ENCODE assay signal across 11 cellular contexts in genomic region chr7:150373049-150373801, GRCh38. TPM values are rescaled to one million over a fixed set of nuclear protein-coding genes. Genes with fewer than 3 reads are reported as not detected.
DNase-seq lines count a peak whose midpoint lies in the region; ATAC-seq, FAIRE-seq and TF ChIP-seq lines count a peak whose summit lies in the region.
"Had no signal": no experiment of that assay in that cellular context is flagged by ENCODE, and none has a peak within 500 bp of the region (broad histone marks: within the 10 kb centered on the region; RNA-seq: fewer than 3 reads in every experiment).

No MANE protein-coding gene starts in this region.

- TF ChIP-seq CTCF in HepG2 (CRISPR knock-in tag; IDR thresholded peaks at IDR 0.05) = no peak
- no peak for TF ChIP-seq CTCF in right lobe of liver (IDR thresholded peaks at IDR 0.05)
- TF ChIP-seq CTCF in astrocyte (IDR thresholded peaks at IDR 0.05; ENCODE audit: insufficient read depth, low read depth, low read length) = no peak
- no peak for TF ChIP-seq CTCF in mesothelial cell of epicardium (IDR thresholded peaks at IDR 0.05; ENCODE audit: unreplicated experiment)
- TF ChIP-seq CTCF in testis (IDR thresholded peaks at IDR 0.05) = no peak

- H3K36me3 Mint-ChIP-seq in astrocyte (ENCODE audit: low read depth, unreplicated experiment) (peaks cover 9% of the 10 kb centered on the region), mesothelial cell of epicardium (peaks cover 4% of the 10 kb centered on the region)

- TF ChIP-seq RAD21 in HepG2 (CRISPR knock-in tag; IDR thresholded peaks at IDR 0.05) = no peak

- POLR2A ChIA-PET in HepG2 (lab: Yijun Ruan, JAX) = interaction anchor here (1.4 to 5.7 kb wide), 5 partner anchors 10 to 34 kb away, joined by 3 to 54 read pairs (median 7); no protein-coding TSS in a partner anchor

- H3K36me3 ChIP-seq in HepG2 (replicated peaks in 1 of 2; ENCODE audit: control insufficient read depth in 1 of 2, insufficient read depth in 2 of 2, low read length in 2 of 2) (peaks cover 5 to 27% of the 10 kb centered on the region in 2 experiments; a peak in 4 of 5 replicates), right lobe of liver (peaks cover 0 to 28% (median 10%) of the 10 kb centered on the region in 4 donors), astrocyte (ENCODE audit: insufficient read depth, low read length) (peaks cover 6% of the 10 kb centered on the region), testis (ENCODE audit: low read depth, missing control alignments) (no peaks in the 10 kb centered on the region)

- H3K4me3 Mint-ChIP-seq in astrocyte (ENCODE audit: unreplicated experiment) = peak overlapping the region; percentile 34
- peak overlapping the region; percentile 48 for H3K4me3 Mint-ChIP-seq in mesothelial cell of epicardium
- H3K4me3 Mint-ChIP-seq: activated CD4-positive, alpha-beta T cell treated with anti-CD3 and anti-CD28 coated beads, Interleukin-2, amount 10 ng/mL, durations not matched to agents 7 days and 5 days had no signal

- peaks cover 38% of the 10 kb centered on the region for H3K79me2 ChIP-seq in HepG2 (ENCODE audit: insufficient read depth, low read length)
- peaks cover 42% of the 10 kb centered on the region for H3K79me2 ChIP-seq in astrocyte (ENCODE audit: insufficient read depth, low read length)

- CTCF ChIA-PET in HepG2 (lab: Yijun Ruan, JAX; ENCODE audit: low intra/inter-chr PET ratio, low total read pairs) = no interaction called here

- in situ Hi-C loops in HepG2 (cut with HindIII; ENCODE audit: extremely low pct_ligation_motif_present, low pct_unique_long_range_greater_than_20kb) = no loop called here

- no peaks in the 10 kb centered on the region for H3K9me3 Mint-ChIP-seq in astrocyte (ENCODE audit: unreplicated experiment)
- H3K9me3 Mint-ChIP-seq in mesothelial cell of epicardium = no peaks in the 10 kb centered on the region
- H3K9me3 Mint-ChIP-seq: activated CD4-positive, alpha-beta T cell treated with anti-CD3 and anti-CD28 coated beads, Interleukin-2, amount 10 ng/mL, durations not matched to agents 7 days and 5 days had no signal

- peaks cover 70% of the 10 kb centered on the region for H3K4me1 ChIP-seq in HepG2 (ENCODE audit: insufficient read depth, low read length)
- peaks cover 0 to 50% (median 17%) of the 10 kb centered on the region in 4 donors for H3K4me1 ChIP-seq in right lobe of liver
- H3K4me1 ChIP-seq in astrocyte (ENCODE audit: insufficient read depth, low read length) = peaks cover 27% of the 10 kb centered on the region
- H3K4me1 ChIP-seq in testis = peaks cover 23% of the 10 kb centered on the region

- peaks cover 30% of the 10 kb centered on the region for H3K4me1 Mint-ChIP-seq in astrocyte (ENCODE audit: low read depth, unreplicated experiment)
- H3K4me1 Mint-ChIP-seq in mesothelial cell of epicardium = peaks cover 66% of the 10 kb centered on the region

- TSS peak; percentile 8 for BruUV-seq in HepG2 (replicated peaks; lab: Mats Ljungman, UMichigan)

- H3K9me3 ChIP-seq in HepG2 (ENCODE audit: low read length) (no peaks in the 10 kb centered on the region), right lobe of liver (no peaks in the 10 kb centered on the region), astrocyte (ENCODE audit: insufficient read depth, low read depth, low read length) (no peaks in the 10 kb centered on the region), testis (no peaks in the 10 kb centered on the region)

- H3K9ac ChIP-seq in HepG2 (ENCODE audit: insufficient read depth, low read depth, low read length) = no peak overlapping the region
- H3K9ac ChIP-seq in astrocyte (ENCODE audit: low read length) = no peak overlapping the region

- H3K27me3 Mint-ChIP-seq in astrocyte (ENCODE audit: low read depth, unreplicated experiment) (no peaks in the 10 kb centered on the region), mesothelial cell of epicardium (ENCODE audit: low read depth) (no peaks in the 10 kb centered on the region)
- H3K27me3 Mint-ChIP-seq: activated CD4-positive, alpha-beta T cell treated with anti-CD3 and anti-CD28 coated beads, Interleukin-2, amount 10 ng/mL, durations not matched to agents 7 days and 5 days had no signal

- TF ChIP-seq EP300 in HepG2 (IDR thresholded peaks at IDR 0.05; ENCODE audit: low read depth in 2 of 2, low read length in 2 of 2) = no peak
- no peak for TF ChIP-seq EP300 in HepG2 (CRISPR knock-in tag; IDR thresholded peaks at IDR 0.05; ENCODE audit: borderline replicate concordance)

- H3K4me3 ChIP-seq in HepG2 (replicated peaks in 1 of 3; ENCODE audit: insufficient read depth in 1 of 3, low read depth in 2 of 3, low read length in 3 of 3) (no peak overlapping the region), right lobe of liver (no peak overlapping the region), astrocyte (ENCODE audit: insufficient read depth, low read depth, low read length) (no peak overlapping the region), testis (peak overlapping the region in 1 of 2 donors; percentile 39)

- 0 out of 4 replicates have a peak, but pooled peaks of 1 of the 2 experiments have one; percentile 18 for TF ChIP-seq POLR2A in HepG2 (IDR thresholded peaks at IDR 0.05; ENCODE audit: insufficient read depth in 1 of 2, low read depth in 2 of 2, low read length in 2 of 2)
- no peak for TF ChIP-seq POLR2A in right lobe of liver (IDR thresholded peaks at IDR 0.05)
- TF ChIP-seq POLR2A in testis (IDR thresholded peaks at IDR 0.05) = no peak

- 95% methylated on average over 17 of the region's 21 CpGs for WGBS in HepG2 (ENCODE audit: low lambda C conversion rate)
- WGBS in right lobe of liver (ENCODE audit: insufficient coverage, low coverage, low lambda C conversion rate, missing lambda C conversion rate) = 57% methylated on average over 7 of the region's 21 CpGs
- WGBS in testis, 2 donors = 55 to 63% methylated on average over 21 of the region's 21 CpGs

- H2AFZ ChIP-seq in HepG2 (ENCODE audit: low read length) (no peak overlapping the region), astrocyte (ENCODE audit: low read depth, low read length) (no peak overlapping the region)

- H3K27ac Mint-ChIP-seq in astrocyte (ENCODE audit: unreplicated experiment) = no peak overlapping the region
- H3K27ac Mint-ChIP-seq in mesothelial cell of epicardium = peak overlapping the region; percentile 96
- H3K27ac Mint-ChIP-seq: activated CD4-positive, alpha-beta T cell treated with anti-CD3 and anti-CD28 coated beads, Interleukin-2, amount 10 ng/mL, durations not matched to agents 7 days and 5 days had no signal

- intact Hi-C loops in HepG2 (cut with micrococcal nuclease; ENCODE audit: unreplicated experiment) (no loop called here), right lobe of liver (cut with DNase I) (no loop called here), testis (cut with DNase I; ENCODE audit: low total_unique reads) (loop anchor here (5.0 kb wide), 1 partner anchor 34 kb away; a partner anchor contains a TSS)

- H3K27ac ChIP-seq in HepG2 (ENCODE audit: extremely low read length, insufficient read depth, low read length) = no peak overlapping the region
- H3K27ac ChIP-seq in right lobe of liver = no peak overlapping the region
- H3K27ac ChIP-seq in astrocyte (ENCODE audit: low read depth, low read length) = no peak overlapping the region
- no peak overlapping the region for H3K27ac ChIP-seq in testis

- ATAC-seq in HepG2 (no peak), right lobe of liver (no peak), GM18517 (IDR thresholded peaks at IDR 0.05; ENCODE audit: unreplicated experiment) (no peak), HG03108 (IDR thresholded peaks at IDR 0.05; ENCODE audit: unreplicated experiment) (no peak)

- H3K4me2 ChIP-seq in HepG2 (ENCODE audit: low read depth, low read length) (no peak overlapping the region), astrocyte (ENCODE audit: low read length) (no peak overlapping the region)

- peaks cover 8% of the 10 kb centered on the region; the same call in 1 of the 2 replicates for H4K20me1 ChIP-seq in HepG2 (ENCODE audit: insufficient read depth, low read length)
- peaks cover 18% of the 10 kb centered on the region for H4K20me1 ChIP-seq in astrocyte (ENCODE audit: insufficient read depth, low read length)

- no peak for DNase-seq in HepG2 (ENCODE audit: low spot score)
- no peak for DNase-seq in right lobe of liver
- no peak for DNase-seq in astrocyte (ENCODE audit: low read depth)
- no peak for DNase-seq in mesothelial cell of epicardium (ENCODE audit: low spot score in 2 of 2, unreplicated experiment in 2 of 2)
- DNase-seq in testis = no peak
- DNase-seq in NCI-H187 (lab: John Stamatoyannopoulos, UW) = no peak
- DNase-seq: activated CD4-positive, alpha-beta T cell treated with anti-CD3 and anti-CD28 coated beads, Interleukin-2, amount 10 ng/mL, durations not matched to agents 7 days and 5 days; stimulated activated naive CD4-positive, alpha-beta T cell treated with Interleukin-2 at 50 U/mL for 16 hours had no signal

- FAIRE-seq in HepG2 (lab: Jason Lieb, UNC) = no peak
- no peak for FAIRE-seq in astrocyte (lab: Jason Lieb, UNC)

- no peaks in the 10 kb centered on the region for H3K27me3 ChIP-seq in HepG2 (ENCODE audit: control insufficient read depth in 1 of 2, insufficient read depth in 2 of 2, low read length in 2 of 2)
- H3K27me3 ChIP-seq in right lobe of liver = no peaks in the 10 kb centered on the region
- no peaks in the 10 kb centered on the region for H3K27me3 ChIP-seq in astrocyte (ENCODE audit: insufficient read depth, low read length)
- no peaks in the 10 kb centered on the region for H3K27me3 ChIP-seq in testis

RNA-seq across cellular contexts. Expression of gene REPIN1, which starts 4.6 kb away (rescaled TPM):
- total RNA-seq in HepG2 (2016; rRNA removed; fragmentation: Illumina TruSeq; extraction: Trizol) = 86.4 and 108 TPM in 2 replicates
- total RNA-seq in HepG2 (2016; cell fraction: cytosol; rRNA removed; fragmentation: Illumina TruSeq; extraction: Trizol; ENCODE audit: low read depth) = 34.3 and 36.1 TPM in 2 replicates
- 77.5 and 106 TPM in 2 replicates for total RNA-seq in HepG2 (2016; cell fraction: insoluble cytoplasmic fraction; rRNA removed; fragmentation: Illumina TruSeq; extraction: Trizol)
- 112 and 119 TPM in 2 replicates for total RNA-seq in HepG2 (2016; cell fraction: membrane; rRNA removed; fragmentation: Illumina TruSeq; extraction: Trizol)
- 81.1 and 91.5 TPM in 2 replicates for total RNA-seq in HepG2 (2016; cell fraction: nucleus; rRNA removed; fragmentation: Illumina TruSeq; extraction: Trizol)
- polyA plus RNA-seq in HepG2 (2011; rRNA removed) = 69.9 and 87.9 TPM in 2 replicates
- polyA plus RNA-seq in HepG2 (2011; cell fraction: cytosol; rRNA removed) = 58.9 and 82.1 TPM in 2 replicates
- polyA plus RNA-seq in HepG2 (2011; cell fraction: nucleus; rRNA removed) = 189 and 195 TPM in 2 replicates
- polyA plus RNA-seq in HepG2 (2012) = 52.5 and 64.7 TPM in 2 replicates
- polyA plus RNA-seq in HepG2 (2016; cell fraction: cytosol; fragmentation: Illumina TruSeq; extraction: Trizol; ENCODE audit: low read depth) = 22.0 and 24.7 TPM in 2 replicates
- 82.2 and 105 TPM in 2 replicates for polyA plus RNA-seq in HepG2 (2016; cell fraction: insoluble cytoplasmic fraction; fragmentation: Illumina TruSeq; extraction: Trizol; ENCODE audit: low read depth)
- 77.8 and 77.9 TPM in 2 replicates for polyA plus RNA-seq in HepG2 (2016; cell fraction: membrane; fragmentation: Illumina TruSeq; extraction: Trizol; ENCODE audit: low read depth)
- polyA plus RNA-seq in HepG2 (2016; cell fraction: nucleus; fragmentation: Illumina TruSeq; extraction: Trizol; ENCODE audit: insufficient read depth, low read depth) = 138 and 155 TPM in 2 replicates
- 81.7 and 98.0 TPM in 2 replicates for polyA minus RNA-seq in HepG2 (2011; rRNA and poly(A)+ RNA removed; ENCODE audit: low replicate concordance)
- polyA minus RNA-seq in HepG2 (2011; cell fraction: cytosol; rRNA and poly(A)+ RNA removed) = 35.3 and 35.6 TPM in 2 replicates
- 50.5 and 54.6 TPM in 2 replicates for polyA minus RNA-seq in HepG2 (2011; cell fraction: nucleus; rRNA and poly(A)+ RNA removed)
- total RNA-seq in right lobe of liver = 100 to 1,000 TPM in 2 of 6 experiments, 10 to 100 TPM in 4; 56.2 to 133 (median 73.5) TPM
- 80.1 and 95.3 TPM in 2 replicates for total RNA-seq in astrocyte
- total RNA-seq in mesothelial cell of epicardium = 147 to 149 TPM (median 148 TPM) in 3 replicates
- 10 to 100 TPM; 59.1 to 73.9 TPM for total RNA-seq in testis
- 45.4 TPM for polyA plus RNA-seq in testis (ENCODE audit: insufficient read depth, low read depth, low replicate concordance)

RNA-seq across cellular contexts. Expression of gene ZNF775, which starts 5.9 kb away (rescaled TPM):
- total RNA-seq in HepG2 (2016; rRNA removed; fragmentation: Illumina TruSeq; extraction: Trizol) (3.1 and 4.5 TPM in 2 replicates), right lobe of liver (1 to 10 TPM in 3 of 6 experiments, under 1 TPM in 3; 0.44 to 1.6 (median 0.96) TPM), astrocyte (6.4 and 6.5 TPM in 2 replicates), mesothelial cell of epicardium (13.3 to 14.9 TPM (median 14.8 TPM) in 3 replicates), testis (10 to 100 TPM; 11.0 to 14.1 TPM)
- 0.71 TPM in 2 replicates for total RNA-seq in HepG2 (2016; cell fraction: cytosol; rRNA removed; fragmentation: Illumina TruSeq; extraction: Trizol; ENCODE audit: low read depth)
- total RNA-seq in HepG2 (2016; cell fraction: insoluble cytoplasmic fraction; rRNA removed; fragmentation: Illumina TruSeq; extraction: Trizol) = 3.6 and 3.8 TPM in 2 replicates
- total RNA-seq in HepG2 (2016; cell fraction: membrane; rRNA removed; fragmentation: Illumina TruSeq; extraction: Trizol) = 1.9 and 2.5 TPM in 2 replicates
- 1.8 and 3.2 TPM in 2 replicates for total RNA-seq in HepG2 (2016; cell fraction: nucleus; rRNA removed; fragmentation: Illumina TruSeq; extraction: Trizol)
- polyA plus RNA-seq in HepG2 (2011; rRNA removed) (3.2 and 3.8 TPM in 2 replicates), testis (ENCODE audit: insufficient read depth, low read depth, low replicate concordance) (5.2 TPM)
- 2.6 and 4.5 TPM in 2 replicates for polyA plus RNA-seq in HepG2 (2011; cell fraction: cytosol; rRNA removed)
- 5.8 and 5.9 TPM in 2 replicates for polyA plus RNA-seq in HepG2 (2011; cell fraction: nucleus; rRNA removed)
- polyA plus RNA-seq in HepG2 (2012) = 2.1 and 3.1 TPM in 2 replicates
- polyA plus RNA-seq in HepG2 (2016; cell fraction: cytosol; fragmentation: Illumina TruSeq; extraction: Trizol; ENCODE audit: low read depth) = 0.67 and 0.68 TPM in 2 replicates
- polyA plus RNA-seq in HepG2 (2016; cell fraction: insoluble cytoplasmic fraction; fragmentation: Illumina TruSeq; extraction: Trizol; ENCODE audit: low read depth) = 3.7 and 4.2 TPM in 2 replicates
- polyA plus RNA-seq in HepG2 (2016; cell fraction: membrane; fragmentation: Illumina TruSeq; extraction: Trizol; ENCODE audit: low read depth) = 1.2 and 1.8 TPM in 2 replicates
- polyA plus RNA-seq in HepG2 (2016; cell fraction: nucleus; fragmentation: Illumina TruSeq; extraction: Trizol; ENCODE audit: insufficient read depth, low read depth) = 5.2 and 9.1 TPM in 2 replicates
- 0.37 and 3.7 TPM in 2 replicates for polyA minus RNA-seq in HepG2 (2011; rRNA and poly(A)+ RNA removed; ENCODE audit: low replicate concordance)
- polyA minus RNA-seq in HepG2 (2011; cell fraction: cytosol; rRNA and poly(A)+ RNA removed) = 2.5 and 3.9 TPM in 2 replicates
- polyA minus RNA-seq in HepG2 (2011; cell fraction: nucleus; rRNA and poly(A)+ RNA removed) = 1.8 and 2.4 TPM in 2 replicates

RNA-seq across cellular contexts. Expression of gene RARRES2, which starts 31.8 kb away (rescaled TPM):
- total RNA-seq in HepG2 (2016; rRNA removed; fragmentation: Illumina TruSeq; extraction: Trizol) = 94.6 and 172 TPM in 2 replicates
- total RNA-seq in HepG2 (2016; cell fraction: cytosol; rRNA removed; fragmentation: Illumina TruSeq; extraction: Trizol; ENCODE audit: low read depth) = 63.6 and 75.7 TPM in 2 replicates
- total RNA-seq in HepG2 (2016; cell fraction: insoluble cytoplasmic fraction; rRNA removed; fragmentation: Illumina TruSeq; extraction: Trizol) = 93.3 and 178 TPM in 2 replicates
- 68.9 and 86.6 TPM in 2 replicates for total RNA-seq in HepG2 (2016; cell fraction: membrane; rRNA removed; fragmentation: Illumina TruSeq; extraction: Trizol)
- 126 and 156 TPM in 2 replicates for total RNA-seq in HepG2 (2016; cell fraction: nucleus; rRNA removed; fragmentation: Illumina TruSeq; extraction: Trizol)
- polyA plus RNA-seq in HepG2 (2011; rRNA removed) = 134 and 157 TPM in 2 replicates
- 197 and 233 TPM in 2 replicates for polyA plus RNA-seq in HepG2 (2011; cell fraction: cytosol; rRNA removed)
- 164 and 202 TPM in 2 replicates for polyA plus RNA-seq in HepG2 (2011; cell fraction: nucleus; rRNA removed)
- 37.9 and 77.4 TPM in 2 replicates for polyA plus RNA-seq in HepG2 (2012)
- 96.7 and 115 TPM in 2 replicates for polyA plus RNA-seq in HepG2 (2016; cell fraction: cytosol; fragmentation: Illumina TruSeq; extraction: Trizol; ENCODE audit: low read depth)
- polyA plus RNA-seq in HepG2 (2016; cell fraction: insoluble cytoplasmic fraction; fragmentation: Illumina TruSeq; extraction: Trizol; ENCODE audit: low read depth) = 134 and 138 TPM in 2 replicates
- 82.1 and 99.5 TPM in 2 replicates for polyA plus RNA-seq in HepG2 (2016; cell fraction: membrane; fragmentation: Illumina TruSeq; extraction: Trizol; ENCODE audit: low read depth)
- 420 and 455 TPM in 2 replicates for polyA plus RNA-seq in HepG2 (2016; cell fraction: nucleus; fragmentation: Illumina TruSeq; extraction: Trizol; ENCODE audit: insufficient read depth, low read depth)
- 22.1 TPM in 1 of 2 replicates, not detected in the other for polyA minus RNA-seq in HepG2 (2011; rRNA and poly(A)+ RNA removed; ENCODE audit: low replicate concordance)
- polyA minus RNA-seq in HepG2 (2011; cell fraction: cytosol; rRNA and poly(A)+ RNA removed) = 17.4 and 20.0 TPM in 2 replicates
- 6.1 and 7.3 TPM in 2 replicates for polyA minus RNA-seq in HepG2 (2011; cell fraction: nucleus; rRNA and poly(A)+ RNA removed)
- total RNA-seq in right lobe of liver = 100 to 1,000 TPM; 552 to 948 (median 788) TPM
- total RNA-seq in astrocyte = 19.4 and 21.7 TPM in 2 replicates
- total RNA-seq in mesothelial cell of epicardium = 24.9 to 26.4 TPM (median 26.2 TPM) in 3 replicates
- 10 to 100 TPM; 21.1 to 58.8 TPM for total RNA-seq in testis
- polyA plus RNA-seq in testis (ENCODE audit: insufficient read depth, low read depth, low replicate concordance) = 93.7 TPM
- total RNA-seq: activated CD4-positive, alpha-beta T cell treated with anti-CD3 and anti-CD28 coated beads, Interleukin-2, amount 10 ng/mL, durations not matched to agents 7 days and 5 days had no signal

RNA-seq across cellular contexts. Expression of gene ACTR3C, which starts 49.9 kb away (rescaled TPM):
- total RNA-seq in HepG2 (2016; rRNA removed; fragmentation: Illumina TruSeq; extraction: Trizol) = 4.1 and 7.5 TPM in 2 replicates
- total RNA-seq in HepG2 (2016; cell fraction: cytosol; rRNA removed; fragmentation: Illumina TruSeq; extraction: Trizol; ENCODE audit: low read depth) = 7.2 and 7.8 TPM in 2 replicates
- total RNA-seq in HepG2 (2016; cell fraction: insoluble cytoplasmic fraction; rRNA removed; fragmentation: Illumina TruSeq; extraction: Trizol) = 3.7 and 6.7 TPM in 2 replicates
- total RNA-seq in HepG2 (2016; cell fraction: membrane; rRNA removed; fragmentation: Illumina TruSeq; extraction: Trizol) = 4.8 and 5.6 TPM in 2 replicates
- total RNA-seq in HepG2 (2016; cell fraction: nucleus; rRNA removed; fragmentation: Illumina TruSeq; extraction: Trizol) = 17.1 and 19.7 TPM in 2 replicates
- polyA plus RNA-seq in HepG2 (2011; rRNA removed) = 3.2 and 3.8 TPM in 2 replicates
- 2.5 and 2.7 TPM in 2 replicates for polyA plus RNA-seq in HepG2 (2011; cell fraction: cytosol; rRNA removed)
- polyA plus RNA-seq in HepG2 (2011; cell fraction: nucleus; rRNA removed) = 4.0 and 4.3 TPM in 2 replicates
- 1.2 and 1.4 TPM in 2 replicates for polyA plus RNA-seq in HepG2 (2012)
- 0.95 and 2.7 TPM in 2 replicates for polyA plus RNA-seq in HepG2 (2016; cell fraction: cytosol; fragmentation: Illumina TruSeq; extraction: Trizol; ENCODE audit: low read depth)
- polyA plus RNA-seq in HepG2 (2016; cell fraction: insoluble cytoplasmic fraction; fragmentation: Illumina TruSeq; extraction: Trizol; ENCODE audit: low read depth) = 1.9 and 3.9 TPM in 2 replicates
- 1.4 and 1.6 TPM in 2 replicates for polyA plus RNA-seq in HepG2 (2016; cell fraction: membrane; fragmentation: Illumina TruSeq; extraction: Trizol; ENCODE audit: low read depth)
- polyA plus RNA-seq in HepG2 (2016; cell fraction: nucleus; fragmentation: Illumina TruSeq; extraction: Trizol; ENCODE audit: insufficient read depth, low read depth) = 4.9 and 8.0 TPM in 2 replicates
- polyA minus RNA-seq in HepG2 (2011; rRNA and poly(A)+ RNA removed; ENCODE audit: low replicate concordance) = 10.0 and 39.9 TPM in 2 replicates
- 2.6 and 3.3 TPM in 2 replicates for polyA minus RNA-seq in HepG2 (2011; cell fraction: cytosol; rRNA and poly(A)+ RNA removed)
- polyA minus RNA-seq in HepG2 (2011; cell fraction: nucleus; rRNA and poly(A)+ RNA removed) = 44.3 and 59.4 TPM in 2 replicates
- 10 to 100 TPM; 30.0 to 36.5 (median 32.7) TPM for total RNA-seq in right lobe of liver
- 0.25 TPM in 1 of 2 replicates, not detected in the other for total RNA-seq in astrocyte
- total RNA-seq in mesothelial cell of epicardium = 0.40 to 0.84 TPM (median 0.47 TPM) in 3 replicates
- 10 to 100 TPM in 1 of 2 donors, 1 to 10 TPM in 1; 6.1 to 13.0 TPM for total RNA-seq in testis
- 12.2 TPM for polyA plus RNA-seq in testis (ENCODE audit: insufficient read depth, low read depth, low replicate concordance)
- total RNA-seq: LHCN-M2 had no signal

RNA-seq across cellular contexts. Expression of gene LRRC61, which starts 50.1 kb away (rescaled TPM):
- total RNA-seq in HepG2 (2016; rRNA removed; fragmentation: Illumina TruSeq; extraction: Trizol) (34.8 and 38.4 TPM in 2 replicates), right lobe of liver (10 to 100 TPM; 13.0 to 33.0 (median 19.1) TPM), astrocyte (0.24 and 0.45 TPM in 2 replicates), mesothelial cell of epicardium (3.3 to 4.0 TPM (median 3.4 TPM) in 3 replicates), testis (10 to 100 TPM; 18.4 to 35.4 TPM)
- 10.3 and 10.8 TPM in 2 replicates for total RNA-seq in HepG2 (2016; cell fraction: cytosol; rRNA removed; fragmentation: Illumina TruSeq; extraction: Trizol; ENCODE audit: low read depth)
- 30.5 and 35.2 TPM in 2 replicates for total RNA-seq in HepG2 (2016; cell fraction: insoluble cytoplasmic fraction; rRNA removed; fragmentation: Illumina TruSeq; extraction: Trizol)
- 34.2 and 36.9 TPM in 2 replicates for total RNA-seq in HepG2 (2016; cell fraction: membrane; rRNA removed; fragmentation: Illumina TruSeq; extraction: Trizol)
- 25.0 and 31.2 TPM in 2 replicates for total RNA-seq in HepG2 (2016; cell fraction: nucleus; rRNA removed; fragmentation: Illumina TruSeq; extraction: Trizol)
- polyA plus RNA-seq in HepG2 (2011; rRNA removed) (33.0 and 42.2 TPM in 2 replicates), testis (ENCODE audit: insufficient read depth, low read depth, low replicate concordance) (16.7 TPM)
- 34.7 and 58.3 TPM in 2 replicates for polyA plus RNA-seq in HepG2 (2011; cell fraction: cytosol; rRNA removed)
- 25.0 and 33.0 TPM in 2 replicates for polyA plus RNA-seq in HepG2 (2011; cell fraction: nucleus; rRNA removed)
- polyA plus RNA-seq in HepG2 (2012) = 22.2 and 36.3 TPM in 2 replicates
- polyA plus RNA-seq in HepG2 (2016; cell fraction: cytosol; fragmentation: Illumina TruSeq; extraction: Trizol; ENCODE audit: low read depth) = 19.9 and 25.0 TPM in 2 replicates
- polyA plus RNA-seq in HepG2 (2016; cell fraction: insoluble cytoplasmic fraction; fragmentation: Illumina TruSeq; extraction: Trizol; ENCODE audit: low read depth) = 36.4 and 46.3 TPM in 2 replicates
- 41.1 and 42.5 TPM in 2 replicates for polyA plus RNA-seq in HepG2 (2016; cell fraction: membrane; fragmentation: Illumina TruSeq; extraction: Trizol; ENCODE audit: low read depth)
- polyA plus RNA-seq in HepG2 (2016; cell fraction: nucleus; fragmentation: Illumina TruSeq; extraction: Trizol; ENCODE audit: insufficient read depth, low read depth) = 34.8 and 36.2 TPM in 2 replicates
- 45.8 and 71.1 TPM in 2 replicates for polyA minus RNA-seq in HepG2 (2011; rRNA and poly(A)+ RNA removed; ENCODE audit: low replicate concordance)
- polyA minus RNA-seq in HepG2 (2011; cell fraction: cytosol; rRNA and poly(A)+ RNA removed) = 33.7 and 34.5 TPM in 2 replicates
- 13.3 and 15.4 TPM in 2 replicates for polyA minus RNA-seq in HepG2 (2011; cell fraction: nucleus; rRNA and poly(A)+ RNA removed)
- total RNA-seq: LHCN-M2 had no signal
